Comparison of ENCODE assay signal across 9 cellular contexts in genomic region chr10:74000892-74001669, GRCh38. TPM values are rescaled to one million over a fixed set of nuclear protein-coding genes. Genes with fewer than 3 reads are reported as not detected.
DNase-seq lines count a peak whose midpoint lies in the region; ATAC-seq, FAIRE-seq and TF ChIP-seq lines count a peak whose summit lies in the region.
"Had no signal": no experiment of that assay in that cellular context is flagged by ENCODE, and none has a peak within 500 bp of the region (broad histone marks: within the 10 kb centered on the region; RNA-seq: fewer than 3 reads in every experiment).

No MANE protein-coding gene starts in this region.

- H3K27ac Mint-ChIP-seq in activated T-helper 17 cell treated with anti-CD3 and anti-CD28 coated beads, Interleukin-2, amount 50 U/mL, for 72 hours: no peak overlapping the region

- peak overlapping the region; percentile 20 for H3K4me3 ChIP-seq in iPS-15b (ENCODE audit: low read depth, low read length)
- no peak overlapping the region for H3K4me3 ChIP-seq in small intestine (ENCODE audit: low read depth in 1 of 2, low read length in 2 of 2)
- H3K4me3 ChIP-seq: pancreas had no signal

- H3K9ac ChIP-seq in iPS-15b (ENCODE audit: low read depth, low read length): no peak overlapping the region

- no peaks in the 10 kb centered on the region for H3K27me3 Mint-ChIP-seq in activated T-helper 17 cell treated with anti-CD3 and anti-CD28 coated beads, Interleukin-2, amount 50 U/mL, for 72 hours
- H3K27me3 Mint-ChIP-seq in activated T-cell treated with anti-CD3 and anti-CD28 coated beads, Interleukin-2, amount 50 U/mL, for 4 hours (ENCODE audit: low read depth): no peaks in the 10 kb centered on the region

- 80 to 89% (median 82%) methylated on average over 7 of the region's 7 CpGs for WGBS in small intestine, 3 donors

- peaks cover 19% of the 10 kb centered on the region for H3K36me3 Mint-ChIP-seq in activated T-helper 17 cell treated with anti-CD3 and anti-CD28 coated beads, Interleukin-2, amount 50 U/mL, for 72 hours (ENCODE audit: low read depth)
- H3K36me3 Mint-ChIP-seq in activated T-cell treated with anti-CD3 and anti-CD28 coated beads, Interleukin-2, amount 50 U/mL, for 4 hours (ENCODE audit: insufficient read depth): peaks cover 3% of the 10 kb centered on the region

- H3K4me1 Mint-ChIP-seq in activated T-helper 17 cell treated with anti-CD3 and anti-CD28 coated beads, Interleukin-2, amount 50 U/mL, for 72 hours: peaks cover 32% of the 10 kb centered on the region
- peaks cover 36% of the 10 kb centered on the region for H3K4me1 Mint-ChIP-seq in activated T-cell treated with anti-CD3 and anti-CD28 coated beads, Interleukin-2, amount 50 U/mL, for 4 hours (ENCODE audit: low read depth)

- peaks cover 7% of the 10 kb centered on the region for H3K36me3 ChIP-seq in iPS-15b (ENCODE audit: control insufficient read depth, insufficient read depth, low read length)
- H3K36me3 ChIP-seq in small intestine (ENCODE audit: control insufficient read depth in 2 of 2, insufficient read depth in 2 of 2, low read length in 2 of 2): peaks cover 0 to 1% of the 10 kb centered on the region in 2 donors
- H3K36me3 ChIP-seq: pancreas had no signal

- H3K4me1 ChIP-seq in iPS-15b (ENCODE audit: control insufficient read depth, insufficient read depth, low read length) (peaks cover 8% of the 10 kb centered on the region), small intestine (ENCODE audit: control insufficient read depth in 2 of 2, insufficient read depth in 1 of 2, low read depth in 1 of 2, low read length in 1 of 2) (peaks cover 0 to 6% of the 10 kb centered on the region in 2 donors)

- no peak overlapping the region for H3K27ac ChIP-seq in small intestine (ENCODE audit: low read depth in 1 of 2, low read length in 1 of 2)

- H3K4me3 Mint-ChIP-seq in activated T-helper 17 cell treated with anti-CD3 and anti-CD28 coated beads, Interleukin-2, amount 50 U/mL, for 72 hours: peak overlapping the region; percentile 99
- no peak overlapping the region for H3K4me3 Mint-ChIP-seq in activated T-cell treated with anti-CD3 and anti-CD28 coated beads, Interleukin-2, amount 50 U/mL, for 4 hours

- H3K9me3 ChIP-seq in iPS-15b (ENCODE audit: control insufficient read depth, insufficient read depth, low read length) (no peaks in the 10 kb centered on the region), small intestine (ENCODE audit: control insufficient read depth, low read depth) (no peaks in the 10 kb centered on the region)
- H3K9me3 ChIP-seq: pancreas had no signal

- FAIRE-seq in small intestine (lab: Jason Lieb, UNC): no peak
- FAIRE-seq: pancreas had no signal

- no peak for DNase-seq in HEK293T (ENCODE audit: extremely low spot score)
- DNase-seq in small intestine: peak; percentile 21
- no peak for DNase-seq in epidermal melanocyte (ENCODE audit: insufficient read length, low spot score)
- no peak for DNase-seq in ecto neural progenitor cell (ENCODE audit: low spot score)
- DNase-seq in activated T-cell treated with anti-CD3 and anti-CD28 coated beads, Interleukin-2, amount 50 U/mL, for 4 hours: no peak
- DNase-seq: NCI-H1930, pancreas had no signal

- H3K27me3 ChIP-seq in iPS-15b (ENCODE audit: control insufficient read depth, insufficient read depth, low read length): no peaks in the 10 kb centered on the region
- H3K27me3 ChIP-seq in small intestine (ENCODE audit: control insufficient read depth in 2 of 2, insufficient read depth in 2 of 2, low read length in 2 of 2): no peaks in the 10 kb centered on the region
- H3K27me3 ChIP-seq: pancreas had no signal

- CTCF ChIA-PET in HEK293T (lab: Yijun Ruan, JAX): interaction anchor here (1.6 kb wide), 1 partner anchor 34 kb away, joined by 5 read pairs; no protein-coding TSS in a partner anchor

- ATAC-seq in activated T-helper 17 cell treated with anti-CD3 and anti-CD28 coated beads, Interleukin-2, amount 50 U/mL, for 72 hours (replicated peaks): no peak
- no peak for ATAC-seq in activated T-cell treated with anti-CD3 and anti-CD28 coated beads, Interleukin-2, amount 50 U/mL, for 4 hours
- ATAC-seq: pancreas had no signal

- POLR2A ChIA-PET in HEK293T (lab: Yijun Ruan, JAX): no interaction called here

- H3K9me3 Mint-ChIP-seq in activated T-helper 17 cell treated with anti-CD3 and anti-CD28 coated beads, Interleukin-2, amount 50 U/mL, for 72 hours: no peaks in the 10 kb centered on the region
- no peaks in the 10 kb centered on the region for H3K9me3 Mint-ChIP-seq in activated T-cell treated with anti-CD3 and anti-CD28 coated beads, Interleukin-2, amount 50 U/mL, for 4 hours

TF ChIP-seq in HEK293T, 16 proteins besides CTCF, POLR2A, EP300 and RAD21:
- no peak for TF ChIP-seq TARDBP (IDR thresholded peaks at IDR 0.05)
- TF ChIP-seq L3MBTL2 (conservative IDR thresholded peaks at IDR 0.05): 0 out of 2 replicates have a peak, but pooled peaks have one; percentile 11

RNA-seq across cellular contexts. Expression of gene VCL, which starts 3.2 kb away (rescaled TPM):
- total RNA-seq in activated T-helper 17 cell treated with anti-CD3 and anti-CD28 coated beads, Interleukin-2, amount 50 U/mL, for 72 hours: 10 to 100 TPM; 18.4 to 27.2 TPM
- 10 to 100 TPM in 2 of 3 donors, 1 to 10 TPM in 1; 8.9 to 32.2 (median 11.6) TPM for polyA plus RNA-seq in small intestine
- 10 to 100 TPM; 12.4 to 16.3 (median 14.7) TPM for total RNA-seq in activated T-cell treated with anti-CD3 and anti-CD28 coated beads, Interleukin-2, amount 50 U/mL, for 4 hours
